In the genomic region with DNA sequence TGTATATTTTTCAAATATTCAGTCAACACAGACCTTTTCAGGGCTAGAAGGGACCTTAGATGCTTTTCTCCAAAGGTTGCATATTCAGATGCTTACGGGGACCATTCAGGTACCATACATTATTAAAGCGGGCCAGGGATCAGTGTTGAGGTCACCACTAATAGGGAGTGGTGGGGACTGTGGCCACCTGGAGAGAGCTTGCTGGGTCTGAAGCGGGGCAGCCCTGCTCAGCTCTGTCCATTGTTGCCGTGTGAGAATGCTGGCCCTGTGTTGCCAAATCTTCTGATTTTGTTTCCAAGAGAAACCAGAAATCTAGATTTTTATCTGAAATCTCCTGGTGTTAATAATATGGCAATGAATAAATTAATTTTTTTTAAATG, we compare ENCODE assay signal across 12 cellular contexts. TPM values are rescaled to one million over a fixed set of nuclear protein-coding genes. Genes with fewer than 3 reads are reported as not detected.
DNase-seq lines count a peak whose midpoint lies in the region; ATAC-seq and TF ChIP-seq lines count a peak whose summit lies in the region.
"Had no signal": no experiment of that assay in that cellular context is flagged by ENCODE, and none has a peak within 500 bp of the region (broad histone marks: within the 10 kb centered on the region; RNA-seq: fewer than 3 reads in every experiment).

No MANE protein-coding gene starts in this region.

- H3K27ac ChIP-seq in C4-2B (peak overlapping the region; percentile 82), Peyer's patch (peak overlapping the region in 3 of 4 donors; percentile 69 to 87 (median 86)), right atrium auricular region (peak overlapping the region; percentile 93 to 95)
- H3K27ac ChIP-seq: ovary, SK-N-MC had no signal

- H3K36me3 ChIP-seq in Peyer's patch (peaks cover 0 to 9% (median 0%) of the 10 kb centered on the region in 3 donors), right atrium auricular region (peaks cover 38% of the 10 kb centered on the region)
- H3K36me3 ChIP-seq: ovary had no signal

- peaks cover 0 to 51% (median 9%) of the 10 kb centered on the region in 4 donors for H3K4me1 ChIP-seq in Peyer's patch
- peaks cover 0 to 84% of the 10 kb centered on the region in 2 donors for H3K4me1 ChIP-seq in right atrium auricular region

- no peaks in the 10 kb centered on the region for H3K9me3 ChIP-seq in Peyer's patch
- H3K9me3 ChIP-seq in right atrium auricular region: no peaks in the 10 kb centered on the region
- H3K9me3 ChIP-seq: ovary had no signal

- no peak for DNase-seq in Peyer's patch
- no peak for DNase-seq in right atrium auricular region (ENCODE audit: low spot score)
- DNase-seq in sciatic nerve (ENCODE audit: low spot score): no peak
- DNase-seq in putamen (ENCODE audit: low spot score): no peak
- no peak for DNase-seq in DMS53 treated with DMSO at 0.1 percent for 48 hours (lab: John Stamatoyannopoulos, UW; ENCODE audit: unreplicated experiment)
- DNase-seq in erythroblast (lab: John Stamatoyannopoulos, UW): no peak
- no peak for DNase-seq in activated T-cell treated with anti-CD3 and anti-CD28 coated beads, Interleukin-2, amount 50 U/mL, for 48 hours
- DNase-seq: activated effector memory CD4-positive, alpha-beta T cell treated with Interleukin-2 at 50 U/mL for 16 hours; NCI-H1417; ovary had no signal

- intact Hi-C loops in sciatic nerve (cut with DNase I): no loop called here

- H3K4me3 ChIP-seq in Peyer's patch: no peak overlapping the region
- H3K4me3 ChIP-seq in right atrium auricular region: no peak overlapping the region
- H3K4me3 ChIP-seq: ovary, SK-N-MC had no signal

- ATAC-seq in sciatic nerve: peak; percentile 57

- H3K27me3 ChIP-seq in Peyer's patch (no peaks in the 10 kb centered on the region), right atrium auricular region (no peaks in the 10 kb centered on the region)
- H3K27me3 ChIP-seq: ovary had no signal

- no peak for TF ChIP-seq CTCF in C4-2B (conservative IDR thresholded peaks at IDR 0.05)
- no peak for TF ChIP-seq CTCF in Peyer's patch (IDR thresholded peaks at IDR 0.05)
- TF ChIP-seq CTCF in right atrium auricular region (IDR thresholded peaks at IDR 0.05): no peak

- no peak for TF ChIP-seq POLR2A in Peyer's patch (IDR thresholded peaks at IDR 0.05)
- TF ChIP-seq POLR2A in erythroblast (IDR thresholded peaks at IDR 0.05; ENCODE audit: low read length): no peak

RNA-seq across cellular contexts. Expression of a gene that starts 23.7 kb away (rescaled TPM):
- total RNA-seq in Peyer's patch (100 to 1,000 TPM in 3 of 4 donors, 10 to 100 TPM in 1; 75.9 to 190 (median 121) TPM), right atrium auricular region (100 to 1,000 TPM; 115 to 118 TPM), sciatic nerve (70.5 TPM)
